1 cellular context compared by ENCODE assay signal in the genomic region with DNA sequence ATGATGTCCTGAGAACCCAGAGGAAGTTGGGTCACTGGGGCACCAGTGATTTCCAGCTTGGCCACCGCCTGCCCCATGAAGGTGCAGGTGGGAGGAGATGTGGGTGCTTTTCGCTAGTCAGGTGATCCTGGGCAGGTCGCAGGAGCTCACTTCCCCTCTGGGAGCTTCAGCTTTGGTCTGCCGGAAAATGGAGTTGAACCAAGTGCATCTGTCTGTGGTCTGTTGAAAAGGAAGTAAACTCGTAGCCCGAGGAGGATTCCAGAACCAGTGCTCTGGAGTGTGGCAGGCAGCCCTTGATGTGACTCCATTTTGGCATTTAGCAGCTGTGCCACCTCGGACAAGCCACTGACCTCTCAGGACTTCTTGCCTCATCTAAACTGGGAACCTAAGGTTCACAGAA.
TF ChIP-seq lines count a peak whose summit lies in the region.

No MANE protein-coding gene starts in this region.

TF ChIP-seq in GM23338, 12 proteins besides CTCF, POLR2A, EP300 and RAD21 (continued from another document):
- TF ChIP-seq ZNF462 (CRISPR knock-in tag; IDR thresholded peaks at IDR 0.05) (no peak), ETS1 (IDR thresholded peaks at IDR 0.05) (no peak), EZH2 (IDR thresholded peaks at IDR 0.05; ENCODE audit: low read depth, unreplicated experiment) (no peak), EZH2phosphoT487 (IDR thresholded peaks at IDR 0.05; ENCODE audit: unreplicated experiment) (no peak), ZNF331 (CRISPR knock-in tag; IDR thresholded peaks at IDR 0.05; ENCODE audit: low read depth) (no peak), ZNF114 (CRISPR knock-in tag; IDR thresholded peaks at IDR 0.05) (no peak), NANOG (IDR thresholded peaks at IDR 0.05; ENCODE audit: borderline replicate concordance) (no peak), STAT1 (IDR thresholded peaks at IDR 0.05; ENCODE audit: unreplicated experiment) (no peak), JUNB (IDR thresholded peaks at IDR 0.05; ENCODE audit: unreplicated experiment) (no peak), REST (IDR thresholded peaks at IDR 0.05; ENCODE audit: unreplicated experiment) (no peak), CREB1 (CRISPR knock-in tag; IDR thresholded peaks at IDR 0.05; ENCODE audit: low read depth) (no peak)
